In the genomic region with DNA sequence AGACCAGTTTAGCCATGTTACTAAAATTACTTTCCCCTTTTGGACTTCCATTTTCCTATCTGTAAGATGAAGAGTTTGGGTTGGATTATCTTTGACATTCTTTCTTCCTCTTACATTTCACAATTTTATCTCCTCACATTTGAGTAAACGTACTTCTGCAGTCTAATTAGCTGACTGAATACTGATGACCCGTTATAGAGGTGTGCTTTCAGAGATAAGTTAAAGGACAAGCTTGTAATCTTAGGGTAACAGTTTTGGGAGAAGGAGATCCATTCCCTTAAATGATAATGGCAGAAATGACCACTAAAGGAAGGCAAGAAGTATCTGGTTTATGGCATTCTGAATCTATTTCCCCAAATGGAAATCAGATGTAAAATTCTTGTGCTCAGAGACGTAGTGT, we compare ENCODE assay signal across 29 cellular contexts.
"Had no signal": no experiment of that assay in that cellular context is flagged by ENCODE, and none has a peak within 500 bp of the region (broad histone marks: within the 10 kb centered on the region; RNA-seq: fewer than 3 reads in every experiment).

No MANE protein-coding gene starts in this region.

- ATAC-seq: effector memory CD8-positive, alpha-beta T cell; esophagus mucosa; foreskin keratinocyte; gastrocnemius medialis; gastroesophageal sphincter; heart left ventricle; heart right ventricle had no signal

- H3K79me2 ChIP-seq: hepatocyte had no signal

- H3K4me2 ChIP-seq: hepatocyte had no signal

- H3K9me3 Mint-ChIP-seq: dendritic cell treated with granulocyte-macrophage colony-stimulating factor and Interleukin-4, amounts not matched to agents 40 ng/mL and 50 ng/mL, for 4 days; effector memory CD8-positive, alpha-beta T cell had no signal

- H3K36me3 ChIP-seq: colonic mucosa, esophagus muscularis mucosa, esophagus squamous epithelium, gastrocnemius medialis, gastroesophageal sphincter, heart left ventricle, heart right ventricle had no signal

- H3K4me1 Mint-ChIP-seq: endodermal cell had no signal

- H3K9me3 ChIP-seq: colonic mucosa, esophagus squamous epithelium, gastrocnemius medialis, gastroesophageal sphincter had no signal

- H3K27ac ChIP-seq: colonic mucosa, coronary artery, dorsolateral prefrontal cortex, epithelial cell of prostate, esophagus muscularis mucosa, esophagus squamous epithelium, foreskin keratinocyte, gastrocnemius medialis, gastroesophageal sphincter, heart left ventricle, heart right ventricle, hepatocyte had no signal

- H3K27me3 Mint-ChIP-seq: dendritic cell treated with granulocyte-macrophage colony-stimulating factor and Interleukin-4, amounts not matched to agents 40 ng/mL and 50 ng/mL, for 4 days; effector memory CD8-positive, alpha-beta T cell had no signal

- H3K4me1 ChIP-seq: colonic mucosa, esophagus muscularis mucosa, esophagus squamous epithelium, gastrocnemius medialis, gastroesophageal sphincter, heart left ventricle, heart right ventricle had no signal

- H3K4me3 ChIP-seq: colonic mucosa, coronary artery, dorsolateral prefrontal cortex, esophagus muscularis mucosa, esophagus squamous epithelium, gastrocnemius medialis, gastroesophageal sphincter, heart left ventricle, heart right ventricle, hepatocyte had no signal

- H3K4me3 Mint-ChIP-seq: dendritic cell treated with granulocyte-macrophage colony-stimulating factor and Interleukin-4, amounts not matched to agents 40 ng/mL and 50 ng/mL, for 4 days; effector memory CD8-positive, alpha-beta T cell; endodermal cell had no signal

- H3K27me3 ChIP-seq: colonic mucosa, esophagus muscularis mucosa, esophagus squamous epithelium, foreskin keratinocyte, gastrocnemius medialis, gastroesophageal sphincter, heart left ventricle, heart right ventricle, hepatocyte had no signal

- DNase-seq: colonic mucosa; cortex of kidney; dermis blood vessel endothelial cell; dorsolateral prefrontal cortex; effector CD8-positive, alpha-beta T cell; effector memory CD4-positive, alpha-beta T cell; effector memory CD8-positive, alpha-beta T cell; endodermal cell; erythroblast; esophagus squamous epithelium; foreskin fibroblast; foreskin keratinocyte; foreskin melanocyte; gastrocnemius medialis; glutamatergic neuron; head of caudate nucleus; heart left ventricle; heart right ventricle had no signal

- FAIRE-seq: colon, endometrium, endothelial cell of umbilical vein, frontal cortex had no signal

- H3K27ac Mint-ChIP-seq: dendritic cell treated with granulocyte-macrophage colony-stimulating factor and Interleukin-4, amounts not matched to agents 40 ng/mL and 50 ng/mL, for 4 days; effector memory CD8-positive, alpha-beta T cell; endodermal cell had no signal

- H2AFZ ChIP-seq: hepatocyte had no signal
